Comparison of ENCODE assay signal across 8 cellular contexts in genomic region chr14:64705406-64706118, GRCh38. TPM values are rescaled to one million over a fixed set of nuclear protein-coding genes. Genes with fewer than 3 reads are reported as not detected.
DNase-seq lines count a peak whose midpoint lies in the region; ATAC-seq, FAIRE-seq and TF ChIP-seq lines count a peak whose summit lies in the region.

No MANE protein-coding gene starts in this region.

- no peak for TF ChIP-seq RAD21 in GM12878 (IDR thresholded peaks at IDR 0.05; ENCODE audit: insufficient read depth, low read depth, low read length)

- H3K9me3 Mint-ChIP-seq in immature natural killer cell = peaks cover 0 to 1% (median 0%) of the 10 kb centered on the region in 6 donors

- H3K4me1 Mint-ChIP-seq in immature natural killer cell = peaks cover 69 to 70% of the 10 kb centered on the region in 2 donors

- peaks cover 0 to 2% (median 0%) of the 10 kb centered on the region in 3 donors for H3K36me3 Mint-ChIP-seq in immature natural killer cell

- no peaks in the 10 kb centered on the region for H4K20me1 ChIP-seq in GM12878 (ENCODE audit: control insufficient read depth, insufficient read depth)

- WGBS in GM12878 (ENCODE audit: insufficient coverage, insufficient replicate concordance, low lambda C conversion rate, missing lambda C conversion rate) = 37% methylated on average over 17 of the region's 17 CpGs

- peak overlapping the region; percentile 86 for H3K4me3 ChIP-seq in BJ (ENCODE audit: low read depth, low read length)
- no peak overlapping the region for H3K4me3 ChIP-seq in GM12878
- peak overlapping the region; percentile 62 to 90 (median 80) for H3K4me3 ChIP-seq in skin epidermis

- H3K4me3 Mint-ChIP-seq in immature natural killer cell = peak overlapping the region; percentile 91 to 97 (median 95)

- SMC1A ChIA-PET in GM12878 (lab: Charles Lee; ENCODE audit: uncharacterized antibody, unreplicated experiment) = interaction anchor here (1.4 kb wide), 1 partner anchor 31 kb away, joined by 3 read pairs; no protein-coding TSS in a partner anchor

- peak overlapping the region; percentile 93 to 99 (median 97) for H3K27ac Mint-ChIP-seq in immature natural killer cell

- RAD21 ChIA-PET in GM12878 (lab: Charles Lee; ENCODE audit: unreplicated experiment) = no interaction called here

- no peak for TF ChIP-seq POLR2A in GM12878 (IDR thresholded peaks at IDR 0.05; ENCODE audit: low read depth, low read length)

- in situ Hi-C loops in KBM-7 (cut with MboI; ENCODE audit: low pct_unique_long_range_greater_than_20kb, low sequenced_read_pairs) = no loop called here
- in situ Hi-C loops in GM12878 (cut with MboI) = no loop called here

- intact Hi-C loops in GM12878 (cut with micrococcal nuclease; ENCODE audit: unreplicated experiment) = no loop called here

- DNase-seq in BJ (ENCODE audit: low read depth) (no peak), KBM-7 (peak; percentile 86), GM12878 (ENCODE audit: low read depth, low spot score) (no peak), immature natural killer cell (peak in 1 of 3 donors; percentile 43), foreskin melanocyte (no peak)
- DNase-seq in NK-92 treated with Interleukin-12 subunit alpha and Interleukin-12 subunit beta, amount 100 ng/mL, for 24 hours (lab: John Stamatoyannopoulos, UW) = no peak

- TF ChIP-seq EP300 in GM12878 (IDR thresholded peaks at IDR 0.05; ENCODE audit: borderline replicate concordance in 1 of 2, control insufficient read depth in 1 of 2, low read depth in 2 of 2, low read length in 2 of 2) = no peak

- H3K27me3 Mint-ChIP-seq in immature natural killer cell (ENCODE audit: low read depth in 3 of 3) = peaks cover 2 to 18% (median 5%) of the 10 kb centered on the region in 3 donors

- peaks cover 3% of the 10 kb centered on the region; the same call in 1 of the 2 replicates for H3K27me3 ChIP-seq in BJ (ENCODE audit: control insufficient read depth, insufficient read depth, low read length)
- peaks cover 5 to 27% of the 10 kb centered on the region in 2 experiments; a peak in 3 of 4 replicates for H3K27me3 ChIP-seq in GM12878 (replicated peaks in 1 of 2; ENCODE audit: control insufficient read depth in 2 of 2, insufficient read depth in 2 of 2, low read length in 1 of 2)

- H3K9me3 ChIP-seq in GM12878 (replicated peaks; ENCODE audit: control insufficient read depth, insufficient read depth, low read length) = no peaks in the 10 kb centered on the region

- CTCF ChIA-PET in BJ (lab: Yijun Ruan, JAX) = interaction anchor here (0.7 to 2.9 kb wide), 5 partner anchors 9 to 186 kb away, joined by 3 to 9 read pairs (median 5); no protein-coding TSS in a partner anchor
- CTCF ChIA-PET in GM12878 (lab: Yijun Ruan, JAX) = interaction anchor here (0.6 kb wide), 1 partner anchor 26 kb away, joined by 3 read pairs; no protein-coding TSS in a partner anchor

- TF ChIP-seq CTCF in BJ (IDR thresholded peaks at IDR 0.05; ENCODE audit: insufficient read depth, low read depth, low read length) = no peak
- TF ChIP-seq CTCF in GM12878 (IDR thresholded peaks at IDR 0.05 in 2 of 3, conservative IDR thresholded peaks at IDR 0.05 in 1 of 3; ENCODE audit: control insufficient read depth in 2 of 3, extremely low read depth in 1 of 3, insufficient read depth in 1 of 3, low read depth in 3 of 3, low read length in 3 of 3) = no peak

- FAIRE-seq in GM12878 (lab: Jason Lieb, UNC) = no peak

- H3K79me2 ChIP-seq in GM12878 (ENCODE audit: control insufficient read depth, insufficient read depth, low read length) = no peaks in the 10 kb centered on the region

- H2AFZ ChIP-seq in GM12878 (ENCODE audit: control insufficient read depth, low read depth, low read length) = no peak overlapping the region

- H3K9ac ChIP-seq in GM12878 (ENCODE audit: control insufficient read depth, insufficient read depth, low read length) = no peak overlapping the region

- H3K36me3 ChIP-seq in BJ (ENCODE audit: control insufficient read depth, insufficient read depth, low read length) (no peaks in the 10 kb centered on the region), GM12878 (ENCODE audit: control insufficient read depth in 2 of 2, insufficient read depth in 2 of 2, low read length in 1 of 2) (no peaks in the 10 kb centered on the region)

- ATAC-seq in GM12878 (peak; percentile 42), HG02642 (IDR thresholded peaks at IDR 0.05; ENCODE audit: poor library complexity, unreplicated experiment) (no peak)

- H3K4me1 ChIP-seq in GM12878 (ENCODE audit: control insufficient read depth, insufficient read depth, low read length) = peaks cover 5% of the 10 kb centered on the region; the same call in 1 of the 2 replicates

- POLR2A ChIA-PET in BJ (lab: Charles Lee) (interaction anchor here (0.6 kb wide), 1 partner anchor 16 kb away, joined by 3 read pairs; no protein-coding TSS in a partner anchor), GM12878 (lab: Charles Lee) (interaction anchor here (1.6 kb wide), 1 partner anchor 17 kb away, joined by 3 read pairs; no protein-coding TSS in a partner anchor)

- no TSS peak for BruUV-seq in GM12878 (replicated peaks; lab: Mats Ljungman, UMichigan)

- H3K27ac ChIP-seq in GM12878 (ENCODE audit: control insufficient read depth, insufficient read depth) (no peak overlapping the region), skin epidermis (peak overlapping the region in 20 of 21 experiments; percentile 82 to 98 (median 90))

- no peak overlapping the region for H3K4me2 ChIP-seq in GM12878 (ENCODE audit: control insufficient read depth, insufficient read depth)

TF ChIP-seq in GM12878, 131 proteins besides CTCF, POLR2A, EP300 and RAD21 (continues in another document):
- TF ChIP-seq ZNF687 (IDR thresholded peaks at IDR 0.05) (peak; percentile 5; the same call in 1 of the 2 replicates), RELB (IDR thresholded peaks at IDR 0.05; ENCODE audit: low read depth) (0 out of 2 replicates have a peak, but pooled peaks have one; percentile 33), SPI1 (IDR thresholded peaks at IDR 0.05; ENCODE audit: borderline replicate concordance, insufficient read depth, low read depth, low read length) (peak; percentile 41; the same call in 1 of the 2 replicates)

RNA-seq across cellular contexts. Expression of gene PLEKHG3, which starts 1.3 kb away (rescaled TPM):
- polyA plus RNA-seq in BJ (2011; rRNA removed) (7.1 and 12.4 TPM in 2 replicates), GM12878 (2011; rRNA removed) (0.37 and 0.73 TPM in 2 replicates), GM12878 (2014; fragmentation: Illumina TruSeq; extraction: Trizol) (0.03 TPM in 1 of 2 replicates, not detected in the other), GM12878 (2014; fragmentation: Nextera tagmentation; extraction: Ambion mirVana) (not detected), GM12878 (2014; rRNA removed) (0.05 and 0.06 TPM in 2 replicates), GM12878 (2016; fragmentation: Nextera tagmentation; extraction: Ambion mirVana) (under 1 TPM in 1 of 2 experiments, not detected in 1; 0.07 TPM), immature natural killer cell (100 to 1,000 TPM in 1 of 3 donors, 10 to 100 TPM in 2; 36.8 to 216 (median 71.4) TPM)
- 10.7 and 17.3 TPM in 2 replicates for polyA minus RNA-seq in BJ (2011; rRNA and poly(A)+ RNA removed)
- 0.44 and 0.88 TPM in 2 replicates for total RNA-seq in GM12878 (2013; cell fraction: nucleolus; rRNA removed)
- total RNA-seq in GM12878 (2014; rRNA removed) (0.05 TPM in 1 of 2 replicates, not detected in the other), GM12878 (2014; rRNA removed; fragmentation: Illumina TruSeq; extraction: Trizol) (not detected in 2 replicates), GM12878 (2021) (0.32 and 0.64 TPM in 2 replicates)
- not detected for polyA plus RNA-seq in GM12878 (2011; ENCODE audit: low read depth)
- polyA plus RNA-seq in GM12878 (2011; cell fraction: cytosol; rRNA removed) = 0.65 and 0.66 TPM in 2 replicates
- 2.0 and 2.6 TPM in 2 replicates for polyA plus RNA-seq in GM12878 (2011; cell fraction: nucleus; rRNA removed)
- 0.15 TPM in 1 of 2 replicates, not detected in the other for polyA plus RNA-seq in GM12878 (2012)
- polyA minus RNA-seq in GM12878 (2011; rRNA and poly(A)+ RNA removed) = 1.4 and 1.6 TPM in 2 replicates
- polyA minus RNA-seq in GM12878 (2011; cell fraction: cytosol; rRNA and poly(A)+ RNA removed) = 0.27 and 3.2 TPM in 2 replicates
- 0.85 and 1.1 TPM in 2 replicates for polyA minus RNA-seq in GM12878 (2011; cell fraction: nucleus; rRNA and poly(A)+ RNA removed)
